Comparison of ENCODE assay signal across 24 cellular contexts in the genomic region with DNA sequence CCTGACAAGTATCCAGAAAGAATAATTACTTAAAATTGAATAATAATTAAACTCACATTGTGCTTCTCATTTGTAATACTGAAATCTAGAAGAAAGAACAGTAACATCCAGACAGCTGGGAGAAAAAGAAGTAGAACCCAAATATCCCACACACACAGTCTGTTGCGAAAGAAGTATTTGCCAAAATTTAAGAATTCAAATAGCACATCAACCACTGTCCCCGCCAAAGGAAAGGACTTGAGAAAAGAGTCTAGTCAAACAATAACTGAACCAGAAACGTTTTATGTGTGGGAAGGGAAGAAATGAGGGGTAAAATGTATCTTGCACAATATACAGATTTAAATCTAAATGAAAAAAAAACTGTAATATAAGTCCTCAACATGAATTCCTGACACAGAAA.
A peak's percentile ranks its signal among the peaks of the same experiment; 100 is the strongest.
DNase-seq lines count a peak whose midpoint lies in the region; ATAC-seq and TF ChIP-seq lines count a peak whose summit lies in the region.
"Had no signal": no experiment of that assay in that cellular context is flagged by ENCODE, and none has a peak within 500 bp of the region (broad histone marks: within the 10 kb centered on the region; RNA-seq: fewer than 3 reads in every experiment).

No MANE protein-coding gene starts in this region.

- DNase-seq in GM03348 (ENCODE audit: low spot score) (peak; percentile 21), NCI-H446 treated with DMSO at 0.1 percent for 48 hours (lab: John Stamatoyannopoulos, UW) (peak; percentile 67), fibroblast of peridontal ligament (ENCODE audit: extremely low read depth) (peak; percentile 9), superior temporal gyrus (ENCODE audit: extremely low spot score) (peak; percentile 61), gastrocnemius medialis (no peak), T-helper 9 cell (no peak)
- DNase-seq: ACHN; C1 segment of cervical spinal cord; CD8-positive, alpha-beta T cell; DMS53; GDM1; H7; KBM-7; MM.1S; NCI-H1092 treated with DMSO at 0.1 percent for 48 hours; NCI-H1436 treated with DMSO at 0.1 percent for 48 hours; NCI-H1930; NCI-H2227 treated with DMSO at 0.1 percent for 48 hours; NCI-H510A treated with DMSO at 0.1 percent for 48 hours; NCI-H748 treated with DMSO at 0.1 percent for 48 hours; NK-92 treated with Interleukin-12 subunit alpha and Interleukin-12 subunit beta, amount 100 ng/mL, for 24 hours had no signal

- in situ Hi-C loops in gastrocnemius medialis (cut with MboI; ENCODE audit: low sequenced_read_pairs in 4 of 4) = no loop called here

- TF ChIP-seq POLR2A in gastrocnemius medialis (IDR thresholded peaks at IDR 0.05) = no peak

- H3K9me3 ChIP-seq in gastrocnemius medialis = no peaks in the 10 kb centered on the region

- H3K4me1 ChIP-seq in gastrocnemius medialis = no peaks in the 10 kb centered on the region

- no peak overlapping the region for H3K4me3 ChIP-seq in gastrocnemius medialis

- H3K36me3 ChIP-seq in gastrocnemius medialis = no peaks in the 10 kb centered on the region

- intact Hi-C loops in gastrocnemius medialis (cut with DNase I; ENCODE audit: low total_unique reads) = no loop called here

- H3K27ac ChIP-seq in gastrocnemius medialis = no peak overlapping the region

- ATAC-seq in HG03342 (IDR thresholded peaks at IDR 0.05; ENCODE audit: unreplicated experiment) (no peak), gastrocnemius medialis (no peak)
- ATAC-seq: CD8-positive, alpha-beta T cell; HepG2; Panc1 had no signal

- H3K27me3 ChIP-seq in gastrocnemius medialis = no peaks in the 10 kb centered on the region

- no peak for TF ChIP-seq CTCF in gastrocnemius medialis (IDR thresholded peaks at IDR 0.05 in 4 of 5, conservative IDR thresholded peaks at IDR 0.05 in 1 of 5)

Comparison
In these comparisons a context has a peak if more than half of its experiments do, and no peak if none do; other contexts are left out.
1. DNase-seq: peak in GM03348 (single experiment), NCI-H446 treated with DMSO at 0.1 percent for 48 hours (single experiment), fibroblast of peridontal ligament (single experiment) and superior temporal gyrus (single experiment); none in gastrocnemius medialis (0 of 2) and T-helper 9 cell (single experiment).